ENCODE assay signal across 18 cellular contexts in genomic region chr3:152938974-152939636, GRCh38.
"Had no signal": no experiment of that assay in that cellular context is flagged by ENCODE, and none has a peak within 500 bp of the region (broad histone marks: within the 10 kb centered on the region; RNA-seq: fewer than 3 reads in every experiment).

No MANE protein-coding gene starts in this region.

- H3K9me3 ChIP-seq: lower lobe of right lung, prostate gland, tibial artery had no signal

- ATAC-seq: activated T-cell treated with anti-CD3 and anti-CD28 coated beads, Interleukin-2, amount 50 U/mL, for 72 hours; lower lobe of right lung; right cardiac atrium; stimulated activated naive CD8-positive, alpha-beta T cell treated with anti-CD3 and anti-CD28 coated beads, Interleukin-15, Interleukin-2, amounts not matched to agents 100 U/mL and 50 U/mL, for 24 hours had no signal

- H3K27me3 ChIP-seq: tibial artery had no signal

- H3K27ac ChIP-seq: lower lobe of right lung, prostate gland, tibial artery, WERI-Rb-1 had no signal

- H3K36me3 ChIP-seq: lower lobe of right lung, prostate gland, tibial artery, WERI-Rb-1 had no signal

- H3K4me3 ChIP-seq: lower lobe of right lung, prostate gland, tibial artery had no signal

- H3K4me1 ChIP-seq: lower lobe of right lung, prostate gland, tibial artery had no signal

- DNase-seq: activated CD4-positive, alpha-beta T cell treated with anti-CD3 and anti-CD28 coated beads for 1 hour; activated CD8-positive, alpha-beta memory T cell treated with anti-CD3 and anti-CD28 coated beads for 24 hours; activated gamma-delta T cell; activated T-cell treated with anti-CD3 and anti-CD28 coated beads, Interleukin-2, amount 50 U/mL, for 72 hours; cerebellar nuclear complex; effector CD4-positive, alpha-beta T cell; foreskin fibroblast; glutamatergic neuron; hippocampal formation; islet precursor cell; lower lobe of right lung; right cardiac atrium; stimulated activated CD4-positive, alpha-beta T cell treated with anti-CD3 and anti-CD28 coated beads, Interleukin-2, amount 100 ng/mL, for 24 hours; stimulated activated naive CD8-positive, alpha-beta T cell treated with anti-CD3 and anti-CD28 coated beads, Interleukin-15, Interleukin-2, amounts not matched to agents 100 U/mL and 50 U/mL, for 24 hours; substantia nigra; tibial artery; WERI-Rb-1 had no signal
